Comparison of ENCODE assay signal across 1 cellular context in genomic region chrX:66164470-66164869, GRCh38.
TF ChIP-seq lines count a peak whose summit lies in the region.

No MANE protein-coding gene starts in this region.

TF ChIP-seq in IMR-90, 13 proteins besides CTCF, POLR2A, EP300 and RAD21 (continued from another document):
- TF ChIP-seq MXI1 (IDR thresholded peaks at IDR 0.05; ENCODE audit: borderline replicate concordance, low read depth, low read length) (no peak), MAZ (IDR thresholded peaks at IDR 0.05; ENCODE audit: borderline replicate concordance, low read depth, low read length) (no peak), CEBPB (IDR thresholded peaks at IDR 0.05; ENCODE audit: low read depth, low read length) (no peak), RFX5 (IDR thresholded peaks at IDR 0.05; ENCODE audit: low read depth, low read length) (no peak), MAFK (IDR thresholded peaks at IDR 0.05; ENCODE audit: low read depth, low read length) (no peak)
